Comparison of ENCODE assay signal across 14 cellular contexts in the genomic region with DNA sequence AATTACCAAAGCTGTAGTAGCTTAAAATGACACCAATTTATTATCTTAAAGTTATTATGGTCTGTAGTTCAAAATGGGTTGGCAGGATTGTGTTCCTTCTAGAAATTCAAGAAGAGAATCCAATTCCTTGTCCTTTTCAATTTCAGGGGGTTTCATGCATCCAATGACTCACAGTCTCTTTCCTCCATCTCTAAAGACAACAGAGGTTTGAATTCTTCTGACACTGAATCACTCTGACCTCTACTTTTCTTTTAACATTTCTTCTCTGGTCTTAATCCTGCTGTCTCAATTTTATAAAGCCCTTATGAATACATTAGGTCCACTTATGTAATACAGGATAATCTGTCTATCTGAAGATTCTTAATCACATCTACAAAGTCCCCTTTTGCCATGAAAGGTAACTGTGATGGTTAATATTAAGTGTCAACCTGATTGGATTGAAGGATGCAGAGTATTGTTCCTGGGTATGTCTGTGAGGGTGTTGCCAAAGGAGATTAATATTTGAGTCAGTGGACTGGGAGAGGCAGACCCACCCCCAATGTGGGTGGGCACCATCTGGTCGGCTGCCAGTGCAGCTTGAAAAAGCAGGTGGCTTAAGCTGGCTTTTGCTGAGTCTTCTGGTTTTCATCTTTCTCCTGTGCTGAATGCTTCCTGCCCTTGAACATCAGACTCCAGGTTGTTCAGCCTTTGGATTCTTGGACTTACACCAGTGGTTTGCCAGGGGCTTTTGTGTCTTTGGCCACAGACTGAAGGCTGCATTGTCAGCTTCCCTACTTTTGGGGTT.
DNase-seq lines count a peak whose midpoint lies in the region; ATAC-seq and TF ChIP-seq lines count a peak whose summit lies in the region.
"Had no signal": no experiment of that assay in that cellular context is flagged by ENCODE, and none has a peak within 500 bp of the region (broad histone marks: within the 10 kb centered on the region; RNA-seq: fewer than 3 reads in every experiment).

No MANE protein-coding gene starts in this region.

- DNase-seq in HFF-Myc (ENCODE audit: extremely low read depth, low read depth) (peak; percentile 4), SK-N-DZ (ENCODE audit: low spot score) (peak; percentile 3), fibroblast of villous mesenchyme (ENCODE audit: low read depth) (peak; percentile 1), smooth muscle cell of the brain vasculature (ENCODE audit: low read depth, low spot score) (peak; percentile 35), GM03348 (ENCODE audit: low spot score) (no peak)
- DNase-seq in stimulated activated naive CD4-positive, alpha-beta T cell (lab: John Stamatoyannopoulos, UW), result no peak
- DNase-seq: left colon; naive thymus-derived CD8-positive, alpha-beta T cell; NCI-H526; right lobe of liver; substantia nigra had no signal

- no peak for TF ChIP-seq CTCF in HFF-Myc (IDR thresholded peaks at IDR 0.05; ENCODE audit: low read depth, low read length, missing control alignments)
- TF ChIP-seq CTCF in fibroblast of villous mesenchyme (IDR thresholded peaks at IDR 0.05; ENCODE audit: insufficient read depth, low read depth, low read length), result no peak

- H3K4me3 ChIP-seq in HFF-Myc (replicated peaks; ENCODE audit: low read depth, low read length) (no peak overlapping the region), fibroblast of villous mesenchyme (ENCODE audit: low read depth, low read length) (no peak overlapping the region)
- H3K4me3 ChIP-seq: coronary artery, gastroesophageal sphincter, right lobe of liver had no signal

- no peak for ATAC-seq in HG02870 (IDR thresholded peaks at IDR 0.05; ENCODE audit: unreplicated experiment)
- ATAC-seq: gastroesophageal sphincter; left colon; naive thymus-derived CD8-positive, alpha-beta T cell; right lobe of liver had no signal

Comparison
In these comparisons a context has a peak if more than half of its experiments do, and no peak if none do; other contexts are left out.
1. DNase-seq: peak in HFF-Myc (single experiment), SK-N-DZ (single experiment), fibroblast of villous mesenchyme (single experiment) and smooth muscle cell of the brain vasculature (single experiment); none in stimulated activated naive CD4-positive, alpha-beta T cell (0 of 6) and GM03348 (single experiment).